Comparison of ENCODE assay signal across 8 cellular contexts in genomic region chr11:12109591-12110196, GRCh38. TPM values are rescaled to one million over a fixed set of nuclear protein-coding genes. Genes with fewer than 3 reads are reported as not detected.
DNase-seq lines count a peak whose midpoint lies in the region; ATAC-seq and TF ChIP-seq lines count a peak whose summit lies in the region.

No MANE protein-coding gene starts in this region.

- intact Hi-C loops in activated B cell treated with CpG ODN at 0.5 μM for 24 hours (cut with micrococcal nuclease): no loop called here
- intact Hi-C loops in sigmoid colon (cut with DNase I): loop anchor here (5.0 kb wide), 3 partner anchors 42 to 128 kb away; no protein-coding TSS in a partner anchor

- no peaks in the 10 kb centered on the region for H3K27me3 ChIP-seq in sigmoid colon

- CTCF ChIA-PET in activated B cell treated with CpG ODN at 0.5 μM for 24 hours (lab: Charles Lee): no interaction called here

- H3K9me3 ChIP-seq in sigmoid colon: no peaks in the 10 kb centered on the region

- H3K4me3 ChIP-seq in GM12875 (ENCODE audit: low read depth, low read length): peak overlapping the region; percentile 6
- H3K4me3 ChIP-seq in fibroblast of villous mesenchyme (ENCODE audit: low read depth, low read length): peak overlapping the region; percentile 63
- H3K4me3 ChIP-seq in sigmoid colon: peak overlapping the region; percentile 71 to 99 (median 77)

- no peaks in the 10 kb centered on the region for H3K9me3 Mint-ChIP-seq in activated B cell treated with CpG ODN at 0.5 μM for 24 hours

- POLR2A ChIA-PET in activated B cell treated with CpG ODN at 0.5 μM for 24 hours (lab: Charles Lee): no interaction called here

- TF ChIP-seq EP300 in sigmoid colon (IDR thresholded peaks at IDR 0.05): no peak

- H3K4me1 Mint-ChIP-seq in activated B cell treated with CpG ODN at 0.5 μM for 24 hours: peaks cover 7% of the 10 kb centered on the region

- no peaks in the 10 kb centered on the region for H3K36me3 Mint-ChIP-seq in activated B cell treated with CpG ODN at 0.5 μM for 24 hours (ENCODE audit: low read depth)

- peaks cover 23% of the 10 kb centered on the region for H3K27me3 Mint-ChIP-seq in activated B cell treated with CpG ODN at 0.5 μM for 24 hours

- H3K4me1 ChIP-seq in sigmoid colon: peaks cover 0 to 43% (median 37%) of the 10 kb centered on the region in 4 donors

- peak overlapping the region; percentile 76 for H3K4me3 Mint-ChIP-seq in activated B cell treated with CpG ODN at 0.5 μM for 24 hours

- no peak for TF ChIP-seq POLR2A in sigmoid colon (IDR thresholded peaks at IDR 0.05)

- DNase-seq in activated B cell treated with CpG ODN at 0.5 μM for 24 hours: no peak
- DNase-seq in fibroblast of villous mesenchyme (ENCODE audit: low read depth): no peak
- no peak for DNase-seq in sigmoid colon
- no peak for DNase-seq in NCI-H2171 treated with DMSO at 0.1 percent for 48 hours (lab: John Stamatoyannopoulos, UW)
- no peak for DNase-seq in SKM-1 treated with dmso at 0.1 percent for 144 hours (lab: John Stamatoyannopoulos, UW; ENCODE audit: unreplicated experiment)
- DNase-seq in NCI-H2107 treated with DMSO at 0.1 percent for 48 hours (lab: John Stamatoyannopoulos, UW; ENCODE audit: unreplicated experiment): no peak

- TF ChIP-seq CTCF in GM12875 (IDR thresholded peaks at IDR 0.05; ENCODE audit: borderline replicate concordance, insufficient read depth, low read depth, low read length) (no peak), activated B cell treated with CpG ODN at 0.5 μM for 24 hours (IDR thresholded peaks at IDR 0.05) (no peak), fibroblast of villous mesenchyme (IDR thresholded peaks at IDR 0.05; ENCODE audit: insufficient read depth, low read depth, low read length) (no peak), sigmoid colon (IDR thresholded peaks at IDR 0.05) (no peak)

- 15 to 42% methylated on average over 7 of the region's 7 CpGs for WGBS in sigmoid colon, 2 donors

- no peak overlapping the region for H3K27ac Mint-ChIP-seq in activated B cell treated with CpG ODN at 0.5 μM for 24 hours

- peak overlapping the region; percentile 92 to 98 (median 95) for H3K27ac ChIP-seq in sigmoid colon

- ATAC-seq in activated B cell treated with CpG ODN at 0.5 μM for 24 hours (ENCODE audit: low read depth): no peak
- ATAC-seq in GM19395 (IDR thresholded peaks at IDR 0.05; ENCODE audit: unreplicated experiment): no peak

- no peaks in the 10 kb centered on the region for H3K36me3 ChIP-seq in sigmoid colon

RNA-seq across cellular contexts. Expression of gene MICAL2, which starts 0.7 kb away (rescaled TPM):
- total RNA-seq in activated B cell treated with CpG ODN at 0.5 μM for 24 hours: 0.27 and 0.64 TPM in 2 replicates
- 164 and 323 TPM in 2 replicates for total RNA-seq in fibroblast of villous mesenchyme
- 100 to 1,000 TPM; 115 to 145 (median 130) TPM for total RNA-seq in sigmoid colon
- 10 to 100 TPM; 36.6 to 92.2 (median 91.1) TPM for polyA plus RNA-seq in sigmoid colon

Comparison
In these comparisons a context has a peak if more than half of its experiments do, and no peak if none do; other contexts are left out.
1. H3K4me3 ChIP-seq: peak in every context shown above with its lines; median percentile 77 in sigmoid colon; 63 in fibroblast of villous mesenchyme; 6 in GM12875.
2. RNA of gene MICAL2, which starts 0.7 kb away (total RNA-seq): 164 to 323 TPM in fibroblast of villous mesenchyme and 115 to 145 TPM in sigmoid colon; 0.27 to 0.64 TPM in activated B cell treated with CpG ODN at 0.5 μM for 24 hours; every median in the first group is over 10 times any median in the second.